ENCODE assay signal across 4 cellular contexts in the genomic region with DNA sequence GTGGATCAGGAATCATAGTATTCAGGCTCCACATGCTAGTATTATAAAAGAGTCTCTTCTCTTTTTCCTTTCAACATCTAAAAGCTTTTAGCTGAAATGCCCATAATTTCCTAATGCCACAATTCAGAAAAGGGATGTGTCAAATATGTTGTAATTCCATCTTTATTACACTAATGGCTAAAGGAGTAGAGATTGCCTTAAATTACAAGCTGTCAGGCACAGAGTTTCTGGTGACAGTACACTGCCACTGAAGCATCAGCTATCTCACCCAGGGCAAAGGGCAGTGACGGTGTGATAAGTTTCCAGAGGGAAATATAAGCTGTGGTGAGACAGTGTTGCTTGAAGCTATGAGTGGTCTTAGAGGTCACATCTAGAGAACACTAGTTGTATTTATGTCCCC.
A peak's percentile ranks its signal among the peaks of the same experiment; 100 is the strongest.
TF ChIP-seq lines count a peak whose summit lies in the region.

No MANE protein-coding gene starts in this region.

TF ChIP-seq in GM23338, 12 proteins besides CTCF, POLR2A, EP300 and RAD21 (continued from another document and continues in another):
- TF ChIP-seq, protein P1, sequence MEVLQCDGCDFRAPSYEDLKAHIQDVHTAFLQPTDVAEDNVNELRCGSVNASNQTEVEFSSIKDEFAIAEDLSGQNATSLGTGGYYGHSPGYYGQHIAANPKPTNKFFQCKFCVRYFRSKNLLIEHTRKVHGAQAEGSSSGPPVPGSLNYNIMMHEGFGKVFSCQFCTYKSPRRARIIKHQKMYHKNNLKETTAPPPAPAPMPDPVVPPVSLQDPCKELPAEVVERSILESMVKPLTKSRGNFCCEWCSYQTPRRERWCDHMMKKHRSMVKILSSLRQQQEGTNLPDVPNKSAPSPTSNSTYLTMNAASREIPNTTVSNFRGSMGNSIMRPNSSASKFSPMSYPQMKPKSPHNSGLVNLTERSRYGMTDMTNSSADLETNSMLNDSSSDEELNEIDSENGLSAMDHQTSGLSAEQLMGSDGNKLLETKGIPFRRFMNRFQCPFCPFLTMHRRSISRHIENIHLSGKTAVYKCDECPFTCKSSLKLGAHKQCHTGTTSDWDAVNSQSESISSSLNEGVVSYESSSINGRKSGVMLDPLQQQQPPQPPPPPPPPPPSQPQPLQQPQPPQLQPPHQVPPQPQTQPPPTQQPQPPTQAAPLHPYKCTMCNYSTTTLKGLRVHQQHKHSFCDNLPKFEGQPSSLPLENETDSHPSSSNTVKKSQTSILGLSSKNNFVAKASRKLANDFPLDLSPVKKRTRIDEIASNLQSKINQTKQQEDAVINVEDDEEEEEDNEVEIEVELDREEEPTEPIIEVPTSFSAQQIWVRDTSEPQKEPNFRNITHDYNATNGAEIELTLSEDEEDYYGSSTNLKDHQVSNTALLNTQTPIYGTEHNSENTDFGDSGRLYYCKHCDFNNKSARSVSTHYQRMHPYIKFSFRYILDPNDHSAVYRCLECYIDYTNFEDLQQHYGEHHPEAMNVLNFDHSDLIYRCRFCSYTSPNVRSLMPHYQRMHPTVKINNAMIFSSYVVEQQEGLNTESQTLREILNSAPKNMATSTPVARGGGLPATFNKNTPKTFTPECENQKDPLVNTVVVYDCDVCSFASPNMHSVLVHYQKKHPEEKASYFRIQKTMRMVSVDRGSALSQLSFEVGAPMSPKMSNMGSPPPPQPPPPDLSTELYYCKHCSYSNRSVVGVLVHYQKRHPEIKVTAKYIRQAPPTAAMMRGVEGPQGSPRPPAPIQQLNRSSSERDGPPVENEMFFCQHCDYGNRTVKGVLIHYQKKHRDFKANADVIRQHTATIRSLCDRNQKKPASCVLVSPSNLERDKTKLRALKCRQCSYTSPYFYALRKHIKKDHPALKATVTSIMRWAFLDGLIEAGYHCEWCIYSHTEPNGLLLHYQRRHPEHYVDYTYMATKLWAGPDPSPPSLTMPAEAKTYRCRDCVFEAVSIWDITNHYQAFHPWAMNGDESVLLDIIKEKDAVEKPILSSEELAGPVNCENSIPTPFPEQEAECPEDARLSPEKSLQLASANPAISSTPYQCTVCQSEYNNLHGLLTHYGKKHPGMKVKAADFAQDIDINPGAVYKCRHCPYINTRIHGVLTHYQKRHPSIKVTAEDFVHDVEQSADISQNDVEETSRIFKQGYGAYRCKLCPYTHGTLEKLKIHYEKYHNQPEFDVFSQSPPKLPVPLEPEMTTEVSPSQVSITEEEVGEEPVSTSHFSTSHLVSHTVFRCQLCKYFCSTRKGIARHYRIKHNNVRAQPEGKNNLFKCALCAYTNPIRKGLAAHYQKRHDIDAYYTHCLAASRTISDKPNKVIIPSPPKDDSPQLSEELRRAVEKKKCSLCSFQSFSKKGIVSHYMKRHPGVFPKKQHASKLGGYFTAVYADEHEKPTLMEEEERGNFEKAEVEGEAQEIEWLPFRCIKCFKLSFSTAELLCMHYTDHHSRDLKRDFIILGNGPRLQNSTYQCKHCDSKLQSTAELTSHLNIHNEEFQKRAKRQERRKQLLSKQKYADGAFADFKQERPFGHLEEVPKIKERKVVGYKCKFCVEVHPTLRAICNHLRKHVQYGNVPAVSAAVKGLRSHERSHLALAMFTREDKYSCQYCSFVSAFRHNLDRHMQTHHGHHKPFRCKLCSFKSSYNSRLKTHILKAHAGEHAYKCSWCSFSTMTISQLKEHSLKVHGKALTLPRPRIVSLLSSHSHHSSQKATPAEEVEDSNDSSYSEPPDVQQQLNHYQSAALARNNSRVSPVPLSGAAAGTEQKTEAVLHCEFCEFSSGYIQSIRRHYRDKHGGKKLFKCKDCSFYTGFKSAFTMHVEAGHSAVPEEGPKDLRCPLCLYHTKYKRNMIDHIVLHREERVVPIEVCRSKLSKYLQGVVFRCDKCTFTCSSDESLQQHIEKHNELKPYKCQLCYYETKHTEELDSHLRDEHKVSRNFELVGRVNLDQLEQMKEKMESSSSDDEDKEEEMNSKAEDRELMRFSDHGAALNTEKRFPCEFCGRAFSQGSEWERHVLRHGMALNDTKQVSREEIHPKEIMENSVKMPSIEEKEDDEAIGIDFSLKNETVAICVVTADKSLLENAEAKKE (CRISPR knock-in tag; IDR thresholded peaks at IDR 0.05) = no peak

TF ChIP-seq in K562, 482 proteins besides CTCF, POLR2A, EP300 and RAD21 (continued from another document):
- no peak for TF ChIP-seq IRF1 (CRISPR knock-in tag; IDR thresholded peaks at IDR 0.05; ENCODE audit: borderline replicate concordance)
- TF ChIP-seq NFIX (CRISPR knock-in tag; IDR thresholded peaks at IDR 0.05; ENCODE audit: low read depth) = no peak
- no peak for TF ChIP-seq HDAC2 (IDR thresholded peaks at IDR 0.05)
- no peak for TF ChIP-seq CTCFL (IDR thresholded peaks at IDR 0.05; ENCODE audit: borderline replicate concordance, insufficient read depth, low read depth, low read length, poor library complexity, severe bottlenecking)
- no peak for TF ChIP-seq ZNF444 (CRISPR knock-in tag; IDR thresholded peaks at IDR 0.05)
- TF ChIP-seq RBM34 (IDR thresholded peaks at IDR 0.05; ENCODE audit: borderline replicate concordance, insufficient read depth, low read length) = no peak
- TF ChIP-seq ZKSCAN3 (CRISPR knock-in tag; IDR thresholded peaks at IDR 0.05) = no peak
- TF ChIP-seq ZZZ3 (IDR thresholded peaks at IDR 0.05) = no peak
- no peak for TF ChIP-seq PCBP2 (IDR thresholded peaks at IDR 0.05; ENCODE audit: low read depth, low read length, poor library complexity, severe bottlenecking)
- TF ChIP-seq BCOR (IDR thresholded peaks at IDR 0.05) = no peak
- no peak for TF ChIP-seq CHD4 (IDR thresholded peaks at IDR 0.05; ENCODE audit: insufficient read depth, insufficient replicate concordance, low read depth, low read length, poor library complexity, severe bottlenecking)
- TF ChIP-seq MEIS2 (IDR thresholded peaks at IDR 0.05; ENCODE audit: partially characterized antibody) = no peak
- no peak for TF ChIP-seq SPI1 (IDR thresholded peaks at IDR 0.05; ENCODE audit: borderline replicate concordance, low read depth, low read length)
- TF ChIP-seq ZNF699 (CRISPR knock-in tag; IDR thresholded peaks at IDR 0.05; ENCODE audit: insufficient replicate concordance) = no peak
- no peak for TF ChIP-seq ZNF79 (CRISPR knock-in tag; IDR thresholded peaks at IDR 0.05; ENCODE audit: low read depth)
- no peak for TF ChIP-seq SETDB1 (IDR thresholded peaks at IDR 0.05; ENCODE audit: low read length)

TF ChIP-seq in neural cell, 6 proteins besides CTCF, POLR2A, EP300 and RAD21 (continued from another document):
- TF ChIP-seq, protein P2, sequence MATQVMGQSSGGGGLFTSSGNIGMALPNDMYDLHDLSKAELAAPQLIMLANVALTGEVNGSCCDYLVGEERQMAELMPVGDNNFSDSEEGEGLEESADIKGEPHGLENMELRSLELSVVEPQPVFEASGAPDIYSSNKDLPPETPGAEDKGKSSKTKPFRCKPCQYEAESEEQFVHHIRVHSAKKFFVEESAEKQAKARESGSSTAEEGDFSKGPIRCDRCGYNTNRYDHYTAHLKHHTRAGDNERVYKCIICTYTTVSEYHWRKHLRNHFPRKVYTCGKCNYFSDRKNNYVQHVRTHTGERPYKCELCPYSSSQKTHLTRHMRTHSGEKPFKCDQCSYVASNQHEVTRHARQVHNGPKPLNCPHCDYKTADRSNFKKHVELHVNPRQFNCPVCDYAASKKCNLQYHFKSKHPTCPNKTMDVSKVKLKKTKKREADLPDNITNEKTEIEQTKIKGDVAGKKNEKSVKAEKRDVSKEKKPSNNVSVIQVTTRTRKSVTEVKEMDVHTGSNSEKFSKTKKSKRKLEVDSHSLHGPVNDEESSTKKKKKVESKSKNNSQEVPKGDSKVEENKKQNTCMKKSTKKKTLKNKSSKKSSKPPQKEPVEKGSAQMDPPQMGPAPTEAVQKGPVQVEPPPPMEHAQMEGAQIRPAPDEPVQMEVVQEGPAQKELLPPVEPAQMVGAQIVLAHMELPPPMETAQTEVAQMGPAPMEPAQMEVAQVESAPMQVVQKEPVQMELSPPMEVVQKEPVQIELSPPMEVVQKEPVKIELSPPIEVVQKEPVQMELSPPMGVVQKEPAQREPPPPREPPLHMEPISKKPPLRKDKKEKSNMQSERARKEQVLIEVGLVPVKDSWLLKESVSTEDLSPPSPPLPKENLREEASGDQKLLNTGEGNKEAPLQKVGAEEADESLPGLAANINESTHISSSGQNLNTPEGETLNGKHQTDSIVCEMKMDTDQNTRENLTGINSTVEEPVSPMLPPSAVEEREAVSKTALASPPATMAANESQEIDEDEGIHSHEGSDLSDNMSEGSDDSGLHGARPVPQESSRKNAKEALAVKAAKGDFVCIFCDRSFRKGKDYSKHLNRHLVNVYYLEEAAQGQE (IDR thresholded peaks at IDR 0.05; ENCODE audit: borderline replicate concordance) = peak; percentile 79
- TF ChIP-seq EZH2 (IDR thresholded peaks at IDR 0.05; ENCODE audit: borderline replicate concordance, insufficient read depth, low read length, poor library complexity, severe bottlenecking) = no peak
- TF ChIP-seq TAF1 (IDR thresholded peaks at IDR 0.05; ENCODE audit: low read depth) = no peak
- TF ChIP-seq MXI1 (conservative IDR thresholded peaks at IDR 0.05; ENCODE audit: poor library complexity, severe bottlenecking) = no peak

TF ChIP-seq in HEK293T, 16 proteins besides CTCF, POLR2A, EP300 and RAD21 (continued from another document):
- TF ChIP-seq SP1 (IDR thresholded peaks at IDR 0.05) = no peak
- TF ChIP-seq ARNT (IDR thresholded peaks at IDR 0.05) = no peak
- no peak for TF ChIP-seq HDGF (IDR thresholded peaks at IDR 0.05; ENCODE audit: borderline replicate concordance)
- no peak for TF ChIP-seq FOXM1 (IDR thresholded peaks at IDR 0.05; ENCODE audit: borderline replicate concordance)
- no peak for TF ChIP-seq L3MBTL2 (conservative IDR thresholded peaks at IDR 0.05)
- TF ChIP-seq FOXA1 (IDR thresholded peaks at IDR 0.05) = no peak
- TF ChIP-seq FOXK2 (IDR thresholded peaks at IDR 0.05) = no peak
